Comparison of ENCODE assay signal across 17 cellular contexts in genomic region chr1:180211860-180212229, GRCh38. TPM values are rescaled to one million over a fixed set of nuclear protein-coding genes. Genes with fewer than 3 reads are reported as not detected.
"Had no signal": no experiment of that assay in that cellular context is flagged by ENCODE, and none has a peak within 500 bp of the region (broad histone marks: within the 10 kb centered on the region; RNA-seq: fewer than 3 reads in every experiment).

No MANE protein-coding gene starts in this region.

- H3K9me3 ChIP-seq: gastrocnemius medialis, pancreas, sigmoid colon, spleen, stomach had no signal

- H3K27ac Mint-ChIP-seq: activated T-helper 17 cell treated with anti-CD3 and anti-CD28 coated beads, Interleukin-2, amount 50 U/mL, for 72 hours; naive B cell; T-helper 2 cell treated with Interferon-gamma antibody and Interleukin-4, amounts not matched to agents 5 μg/mL and 100 μg/mL, for 36 hours had no signal

- ATAC-seq: activated T-helper 17 cell treated with anti-CD3 and anti-CD28 coated beads, Interleukin-2, amount 50 U/mL, for 72 hours; gastrocnemius medialis; left colon; pancreas had no signal

- DNase-seq: activated CD4-positive, CD25-positive, alpha-beta regulatory T cell treated with anti-CD3 and anti-CD28 coated beads, Interleukin-2, amount 50 U/mL, for 72 hours; activated naive CD4-positive, alpha-beta T cell treated with Interleukin-2 at 50 U/mL for 16 hours; activated T-cell treated with anti-CD3 and anti-CD28 coated beads for 4 hours; anterior cingulate cortex; gastrocnemius medialis; left colon; naive B cell; pancreas; sigmoid colon; stomach had no signal

- H3K36me3 ChIP-seq: gastrocnemius medialis, pancreas, sigmoid colon, spleen, stomach had no signal

- H3K36me3 Mint-ChIP-seq: naive B cell had no signal

- H3K4me3 Mint-ChIP-seq: activated T-helper 17 cell treated with anti-CD3 and anti-CD28 coated beads, Interleukin-2, amount 50 U/mL, for 72 hours; T-helper 2 cell treated with Interferon-gamma antibody and Interleukin-4, amounts not matched to agents 5 μg/mL and 100 μg/mL, for 36 hours had no signal

- H3K4me3 ChIP-seq: gastrocnemius medialis, pancreas, sigmoid colon, spleen, stomach had no signal

- FAIRE-seq: pancreas had no signal

- H3K4me1 ChIP-seq: gastrocnemius medialis, pancreas, sigmoid colon, stomach had no signal

- H3K9me3 Mint-ChIP-seq: activated T-helper 17 cell treated with anti-CD3 and anti-CD28 coated beads, Interleukin-2, amount 50 U/mL, for 72 hours; T-helper 2 cell treated with Interferon-gamma antibody and Interleukin-4, amounts not matched to agents 5 μg/mL and 100 μg/mL, for 36 hours had no signal

- H3K27me3 ChIP-seq: gastrocnemius medialis, pancreas, sigmoid colon had no signal

- H3K27ac ChIP-seq: epithelial cell of prostate, gastrocnemius medialis, pancreas, sigmoid colon, spleen, stomach had no signal

RNA-seq across cellular contexts. Expression of gene LHX4, which starts 18.2 kb away (rescaled TPM):
- total RNA-seq: dermis microvascular lymphatic vessel endothelial cell, gastrocnemius medialis, lung microvascular endothelial cell, sigmoid colon, urinary bladder had no signal
